1 cellular context compared by ENCODE assay signal in genomic region chr7:2570021-2570420, GRCh38.
TF ChIP-seq lines count a peak whose summit lies in the region.

No MANE protein-coding gene starts in this region.

TF ChIP-seq in GM23338, 12 proteins besides CTCF, POLR2A, EP300 and RAD21 (continued from another document):
- no peak for TF ChIP-seq ZNF462 (CRISPR knock-in tag; IDR thresholded peaks at IDR 0.05)
- TF ChIP-seq EZH2phosphoT487 (IDR thresholded peaks at IDR 0.05; ENCODE audit: unreplicated experiment) = no peak
- no peak for TF ChIP-seq NANOG (IDR thresholded peaks at IDR 0.05; ENCODE audit: borderline replicate concordance)
- no peak for TF ChIP-seq ZNF331 (CRISPR knock-in tag; IDR thresholded peaks at IDR 0.05; ENCODE audit: low read depth)
- no peak for TF ChIP-seq STAT1 (IDR thresholded peaks at IDR 0.05; ENCODE audit: unreplicated experiment)
- no peak for TF ChIP-seq CREB1 (CRISPR knock-in tag; IDR thresholded peaks at IDR 0.05; ENCODE audit: low read depth)
- no peak for TF ChIP-seq ZNF114 (CRISPR knock-in tag; IDR thresholded peaks at IDR 0.05)
TF ChIP-seq in GM23338: peak in this region for 0.
